11 cellular contexts compared by ENCODE assay signal in genomic region chr11:49206999-49207398, GRCh38. TPM values are rescaled to one million over a fixed set of nuclear protein-coding genes. Genes with fewer than 3 reads are reported as not detected.
A peak's percentile ranks its signal among the peaks of the same experiment; 100 is the strongest.
DNase-seq lines count a peak whose midpoint lies in the region; TF ChIP-seq lines count a peak whose summit lies in the region.
"Not testable (repeated sequence)": the region's sequence is repeated elsewhere in the genome, so short reads cannot be mapped to it uniquely, and the experiment has no call there.
"Had no signal": no experiment of that assay in that cellular context is flagged by ENCODE, and none has a peak within 500 bp of the region (broad histone marks: within the 10 kb centered on the region; RNA-seq: fewer than 3 reads in every experiment).

No MANE protein-coding gene starts in this region.

- DNase-seq in caudate nucleus (lab: John Stamatoyannopoulos, UW) = peak in 16 of 61 donors; percentile 3 to 46 (median 20)
- peak; percentile 81 for DNase-seq in globus pallidus (ENCODE audit: low spot score)
- peak; percentile 65 for DNase-seq in medulla oblongata (ENCODE audit: extremely low spot score)
- peak; percentile 74 for DNase-seq in putamen (ENCODE audit: low spot score)

- TF ChIP-seq CTCF in C4-2B (conservative IDR thresholded peaks at IDR 0.05); VCaP (conservative IDR thresholded peaks at IDR 0.05): not testable (repeated sequence)

- peak overlapping the region; percentile 100 for H3K27ac ChIP-seq in C4-2B
- peak overlapping the region; percentile 99 for H3K27ac ChIP-seq in VCaP
- H3K27ac ChIP-seq in caudate nucleus (ENCODE audit: low read depth, low read length) = peak overlapping the region; percentile 90
- peak overlapping the region; percentile 90 for H3K27ac ChIP-seq in temporal lobe (ENCODE audit: low read depth, low read length)

RNA-seq across cellular contexts. Expression of gene FOLH1, which starts 1.4 kb away (rescaled TPM):
- total RNA-seq in temporal lobe = 1.7 TPM
- total RNA-seq: CD4-positive, alpha-beta memory T cell; H7; HFFc6; IMR-90 had no signal
